In the genomic region with DNA sequence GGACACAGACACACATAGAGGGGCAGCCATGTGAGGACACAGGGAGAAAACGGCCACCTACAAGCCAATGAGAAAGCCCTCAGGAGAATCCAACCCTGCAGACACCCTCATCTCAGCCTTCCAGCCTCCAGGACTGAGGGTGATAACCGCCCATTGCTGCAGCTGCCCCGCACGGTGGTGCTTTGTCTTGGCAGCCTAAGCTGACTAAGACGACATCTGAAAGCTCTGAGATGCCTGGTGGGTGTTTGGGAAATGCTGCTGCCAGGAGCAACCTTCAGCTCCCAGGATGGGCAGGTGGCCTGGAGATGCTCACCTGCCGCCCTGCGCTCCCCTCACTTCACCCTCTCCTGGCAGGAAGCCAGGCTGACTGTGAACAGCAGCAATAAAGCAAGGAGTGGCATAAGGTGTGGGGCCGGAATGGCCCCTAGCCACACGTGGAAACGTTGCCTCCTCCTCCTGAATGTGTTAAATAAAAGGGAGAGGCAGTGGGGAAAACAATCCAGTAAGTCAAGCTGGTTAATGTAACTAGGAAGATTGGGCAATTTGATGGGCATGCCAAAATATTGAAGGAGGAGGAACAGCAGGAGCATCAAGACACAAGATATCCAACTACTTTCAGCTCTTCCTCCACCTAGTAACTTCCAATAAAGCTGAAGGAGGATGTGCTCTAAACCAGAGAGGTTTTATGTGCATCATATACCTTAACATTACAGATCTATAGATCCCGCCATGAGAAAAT, we compare ENCODE assay signal across 16 cellular contexts.
DNase-seq lines count a peak whose midpoint lies in the region; ATAC-seq, FAIRE-seq and TF ChIP-seq lines count a peak whose summit lies in the region.
"Had no signal": no experiment of that assay in that cellular context is flagged by ENCODE, and none has a peak within 500 bp of the region (broad histone marks: within the 10 kb centered on the region; RNA-seq: fewer than 3 reads in every experiment).

No MANE protein-coding gene starts in this region.

- TF ChIP-seq POLR2A in vagina (IDR thresholded peaks at IDR 0.05): no peak

- H3K4me3 Mint-ChIP-seq in astrocyte (ENCODE audit: unreplicated experiment): no peak overlapping the region
- H3K4me3 Mint-ChIP-seq: activated B cell treated with CpG ODN at 0.5 μM for 24 hours; activated naive CD8-positive, alpha-beta T cell treated with anti-CD3 and anti-CD28 coated beads, Interleukin-2, amount 50 U/mL, for 24 hours; naive thymus-derived CD8-positive, alpha-beta T cell had no signal

- H3K4me1 ChIP-seq in astrocyte (ENCODE audit: insufficient read depth, low read length) (peaks cover 33% of the 10 kb centered on the region), vagina (peaks cover 27% of the 10 kb centered on the region)

- no peak overlapping the region for H3K4me3 ChIP-seq in astrocyte (ENCODE audit: insufficient read depth, low read depth, low read length)
- H3K4me3 ChIP-seq in vagina: no peak overlapping the region
- H3K4me3 ChIP-seq: K562, SJSA1, skin epidermis had no signal

- intact Hi-C loops in posterior vena cava (cut with DNase I): no loop called here
- intact Hi-C loops in vagina (cut with DNase I): no loop called here

- peak overlapping the region; percentile 30 for H3K27ac Mint-ChIP-seq in astrocyte (ENCODE audit: unreplicated experiment)
- H3K27ac Mint-ChIP-seq: activated B cell treated with CpG ODN at 0.5 μM for 24 hours; activated naive CD8-positive, alpha-beta T cell treated with anti-CD3 and anti-CD28 coated beads, Interleukin-2, amount 50 U/mL, for 24 hours; naive thymus-derived CD8-positive, alpha-beta T cell had no signal

- H3K4me2 ChIP-seq in astrocyte (ENCODE audit: low read length): peak overlapping the region; percentile 5

- H3K36me3 ChIP-seq in astrocyte (ENCODE audit: insufficient read depth, low read length) (no peaks in the 10 kb centered on the region), vagina (no peaks in the 10 kb centered on the region)

- peaks cover 8% of the 10 kb centered on the region for H4K20me1 ChIP-seq in astrocyte (ENCODE audit: insufficient read depth, low read length)

- TF ChIP-seq RAD21 in Ishikawa (IDR thresholded peaks at IDR 0.05; ENCODE audit: low read depth): no peak

- H3K9me3 Mint-ChIP-seq in astrocyte (ENCODE audit: unreplicated experiment): no peaks in the 10 kb centered on the region
- H3K9me3 Mint-ChIP-seq: activated B cell treated with CpG ODN at 0.5 μM for 24 hours; activated naive CD8-positive, alpha-beta T cell treated with anti-CD3 and anti-CD28 coated beads, Interleukin-2, amount 50 U/mL, for 24 hours; naive thymus-derived CD8-positive, alpha-beta T cell had no signal

- no peak for TF ChIP-seq CTCF in astrocyte (IDR thresholded peaks at IDR 0.05; ENCODE audit: insufficient read depth, low read depth, low read length)
- no peak for TF ChIP-seq CTCF in omental fat pad (IDR thresholded peaks at IDR 0.05)
- no peak for TF ChIP-seq CTCF in vagina (IDR thresholded peaks at IDR 0.05)

- H3K27ac ChIP-seq in astrocyte (ENCODE audit: low read depth, low read length) (no peak overlapping the region), vagina (no peak overlapping the region)
- H3K27ac ChIP-seq: C4-2B, SJSA1 had no signal

- peaks cover 7% of the 10 kb centered on the region for H3K36me3 Mint-ChIP-seq in astrocyte (ENCODE audit: low read depth, unreplicated experiment)
- H3K36me3 Mint-ChIP-seq: naive thymus-derived CD8-positive, alpha-beta T cell had no signal

- DNase-seq in NCI-H2107 treated with DMSO at 0.1 percent for 48 hours (lab: John Stamatoyannopoulos, UW; ENCODE audit: unreplicated experiment) (peak; percentile 81), astrocyte (ENCODE audit: low read depth) (no peak), posterior vena cava (ENCODE audit: low spot score) (peak; percentile 50), omental fat pad (ENCODE audit: low spot score) (no peak), vagina (ENCODE audit: extremely low spot score in 2 of 2) (no peak)
- DNase-seq: activated B cell treated with CpG ODN at 0.5 μM for 24 hours; activated naive CD8-positive, alpha-beta T cell treated with anti-CD3 and anti-CD28 coated beads, Interleukin-2, amount 50 U/mL, for 24 hours; naive thymus-derived CD8-positive, alpha-beta T cell had no signal

- H3K27me3 ChIP-seq in astrocyte (ENCODE audit: insufficient read depth, low read length) (no peaks in the 10 kb centered on the region), vagina (no peaks in the 10 kb centered on the region)
- H3K27me3 ChIP-seq: SJSA1 had no signal

- H3K4me1 Mint-ChIP-seq in astrocyte (ENCODE audit: low read depth, unreplicated experiment): peaks cover 36% of the 10 kb centered on the region
- H3K4me1 Mint-ChIP-seq: activated naive CD8-positive, alpha-beta T cell treated with anti-CD3 and anti-CD28 coated beads, Interleukin-2, amount 50 U/mL, for 24 hours had no signal

- no peaks in the 10 kb centered on the region for H3K27me3 Mint-ChIP-seq in astrocyte (ENCODE audit: low read depth, unreplicated experiment)
- H3K27me3 Mint-ChIP-seq: activated B cell treated with CpG ODN at 0.5 μM for 24 hours; activated naive CD8-positive, alpha-beta T cell treated with anti-CD3 and anti-CD28 coated beads, Interleukin-2, amount 50 U/mL, for 24 hours had no signal

- no peak for ATAC-seq in GM21367 (IDR thresholded peaks at IDR 0.05; ENCODE audit: unreplicated experiment)
- ATAC-seq in omental fat pad (ENCODE audit: low FRiP score): no peak
- no peak for ATAC-seq in GM18498 (IDR thresholded peaks at IDR 0.05; ENCODE audit: unreplicated experiment)
- ATAC-seq: activated naive CD8-positive, alpha-beta T cell treated with anti-CD3 and anti-CD28 coated beads, Interleukin-2, amount 50 U/mL, for 24 hours; K562; naive thymus-derived CD8-positive, alpha-beta T cell had no signal

- no peak overlapping the region for H3K9ac ChIP-seq in astrocyte (ENCODE audit: low read length)

- H3K9me3 ChIP-seq in astrocyte (ENCODE audit: insufficient read depth, low read depth, low read length) (no peaks in the 10 kb centered on the region), vagina (no peaks in the 10 kb centered on the region)
- H3K9me3 ChIP-seq: SJSA1 had no signal

- peaks cover 26% of the 10 kb centered on the region for H3K79me2 ChIP-seq in astrocyte (ENCODE audit: insufficient read depth, low read length)

- FAIRE-seq in astrocyte (lab: Jason Lieb, UNC): no peak
- FAIRE-seq: colon, K562 had no signal

- TF ChIP-seq EP300 in Ishikawa (IDR thresholded peaks at IDR 0.05; ENCODE audit: borderline replicate concordance): peak; percentile 47; the same call in 1 of the 2 replicates

- no peak overlapping the region for H2AFZ ChIP-seq in astrocyte (ENCODE audit: low read depth, low read length)

TF ChIP-seq in Ishikawa, 13 proteins besides CTCF, POLR2A, EP300 and RAD21:
- TF ChIP-seq FOXM1 (IDR thresholded peaks at IDR 0.05; ENCODE audit: borderline replicate concordance, low read depth) (no peak), TAF1 (IDR thresholded peaks at IDR 0.05; ENCODE audit: low read depth) (no peak), EGR1 (IDR thresholded peaks at IDR 0.05) (no peak), CREB1 (IDR thresholded peaks at IDR 0.05; ENCODE audit: low read depth) (no peak), CEBPB (IDR thresholded peaks at IDR 0.05) (peak; percentile 50; the same call in 1 of the 2 replicates), TEAD4 (IDR thresholded peaks at IDR 0.05) (0 out of 2 replicates have a peak, but pooled peaks have one; percentile 11), NFIC (IDR thresholded peaks at IDR 0.05) (peak; percentile 79)
- TF ChIP-seq, protein P1, sequence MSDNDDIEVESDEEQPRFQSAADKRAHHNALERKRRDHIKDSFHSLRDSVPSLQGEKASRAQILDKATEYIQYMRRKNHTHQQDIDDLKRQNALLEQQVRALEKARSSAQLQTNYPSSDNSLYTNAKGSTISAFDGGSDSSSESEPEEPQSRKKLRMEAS (IDR thresholded peaks at IDR 0.05): peak; percentile 42; the same call in 1 of the 2 replicates

Comparison
In these comparisons a context has a peak if more than half of its experiments do, and no peak if none do; other contexts are left out.
1. DNase-seq: peak in NCI-H2107 treated with DMSO at 0.1 percent for 48 hours (single experiment) and posterior vena cava (single experiment); none in astrocyte (single experiment), omental fat pad (single experiment) and vagina (0 of 2).